Comparison of ENCODE assay signal across 8 cellular contexts in the genomic region with DNA sequence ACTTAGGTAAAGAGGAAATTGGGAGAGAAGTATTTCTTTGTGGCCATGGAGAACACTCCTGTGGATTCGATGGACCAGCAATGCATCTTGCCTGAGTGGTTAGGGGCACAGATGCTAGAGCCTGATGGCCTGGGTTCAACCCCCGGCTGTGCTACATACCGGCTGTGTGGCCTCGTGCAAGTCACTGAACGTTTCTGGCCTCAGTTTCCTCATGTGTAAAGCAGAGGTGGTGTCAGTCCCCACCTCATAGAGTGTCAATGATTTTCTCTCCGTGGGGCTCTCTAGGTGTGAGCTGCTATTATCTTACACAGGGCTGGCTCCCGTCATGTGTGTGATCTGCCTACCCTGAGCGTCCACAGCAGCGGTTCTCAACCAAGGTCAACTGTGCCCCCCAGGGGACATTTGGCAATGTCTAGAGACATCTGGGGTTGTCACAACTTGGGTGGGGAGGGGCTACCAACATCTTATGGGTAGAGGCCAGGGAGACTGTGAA. TPM values are rescaled to one million over a fixed set of nuclear protein-coding genes. Genes with fewer than 3 reads are reported as not detected.
DNase-seq lines count a peak whose midpoint lies in the region; ATAC-seq and TF ChIP-seq lines count a peak whose summit lies in the region.

No MANE protein-coding gene starts in this region.

- H3K4me2 ChIP-seq in trophoblast cell (ENCODE audit: low read length) = no peak overlapping the region

- peak overlapping the region; percentile 47 for H2BK12ac ChIP-seq in trophoblast cell (ENCODE audit: low read length)

- no peak overlapping the region for H3K9ac ChIP-seq in trophoblast cell (ENCODE audit: low read length)

- H3K23ac ChIP-seq in trophoblast cell (ENCODE audit: low read length) = no peak overlapping the region

- no peak overlapping the region for H2BK5ac ChIP-seq in trophoblast cell (ENCODE audit: low read depth, low read length, poor library complexity)

- TF ChIP-seq POLR2A in esophagus muscularis mucosa (IDR thresholded peaks at IDR 0.05; ENCODE audit: low read depth) (no peak), vagina (IDR thresholded peaks at IDR 0.05) (no peak)

- H3K79me1 ChIP-seq in trophoblast cell (ENCODE audit: low read length) = peaks cover 2% of the 10 kb centered on the region

- no peaks in the 10 kb centered on the region for H3K9me3 ChIP-seq in heart right ventricle
- H3K9me3 ChIP-seq in esophagus muscularis mucosa = no peaks in the 10 kb centered on the region
- no peaks in the 10 kb centered on the region for H3K9me3 ChIP-seq in trophoblast cell (ENCODE audit: insufficient read depth, low read depth, low read length)
- no peaks in the 10 kb centered on the region for H3K9me3 ChIP-seq in vagina

- peak in 7 of 8 donors; percentile 13 to 52 (median 24) for ATAC-seq in heart right ventricle

- 57% methylated on average over 9 of the region's 9 CpGs for WGBS in heart right ventricle, 2 donors
- 64% methylated on average over 6 of the region's 9 CpGs for WGBS in esophagus muscularis mucosa
- whole genome bisulfite sequencing in trophoblast cell (ENCODE audit: extremely low coverage, insufficient coverage, insufficient read length) = no CpG with 5 or more reads among the region's 9 CpGs

- intact Hi-C loops in heart right ventricle (cut with DNase I) (loop anchor here in 7 of 10 donors (1.0 to 10.0 kb wide), 11 partner anchors 58 to 345 kb away; a partner anchor contains a TSS), cardiac septum (cut with DNase I) (loop anchor here (2.0 to 5.0 kb wide), 4 partner anchors 61 to 269 kb away; a partner anchor contains a TSS), esophagus muscularis mucosa (cut with DNase I) (no loop called here), vagina (cut with DNase I) (loop anchor here (2.0 kb wide), 1 partner anchor 271 kb away; no protein-coding TSS in a partner anchor)

- H3K36me3 ChIP-seq in heart right ventricle (no peaks in the 10 kb centered on the region), esophagus muscularis mucosa (no peaks in the 10 kb centered on the region), trophoblast cell (ENCODE audit: control insufficient read depth in 1 of 2, insufficient read depth in 2 of 2, low read length in 2 of 2) (no peaks in the 10 kb centered on the region), vagina (no peaks in the 10 kb centered on the region)

- H4K8ac ChIP-seq in trophoblast cell (ENCODE audit: low read depth, low read length) = no peak overlapping the region

- TF ChIP-seq EP300 in esophagus muscularis mucosa (IDR thresholded peaks at IDR 0.05) = no peak

- H2AK5ac ChIP-seq in trophoblast cell (ENCODE audit: low read length) = no peak overlapping the region

- DNase-seq in heart right ventricle (no peak), cardiac septum (ENCODE audit: low spot score) (no peak), esophagus muscularis mucosa (ENCODE audit: extremely low spot score) (no peak), trophoblast cell (no peak), vagina (ENCODE audit: extremely low spot score in 2 of 2) (no peak), HCEC 1CT (no peak), foreskin fibroblast (no peak), epidermal melanocyte (ENCODE audit: insufficient read length, low spot score) (no peak)

- peak overlapping the region in 9 of 10 donors; percentile 41 to 70 (median 52) for H3K27ac ChIP-seq in heart right ventricle
- peak overlapping the region in 3 of 4 donors; percentile 39 to 50 (median 39) for H3K27ac ChIP-seq in esophagus muscularis mucosa (replicated peaks in 1 of 4)
- H3K27ac ChIP-seq in trophoblast cell (ENCODE audit: low read depth, low read length) = no peak overlapping the region
- peak overlapping the region; percentile 64 for H3K27ac ChIP-seq in vagina

- no peak overlapping the region for H3K4me3 ChIP-seq in heart right ventricle
- no peak overlapping the region for H3K4me3 ChIP-seq in esophagus muscularis mucosa
- H3K4me3 ChIP-seq in trophoblast cell (ENCODE audit: low read depth, low read length) = no peak overlapping the region
- no peak overlapping the region for H3K4me3 ChIP-seq in vagina
- no peak overlapping the region for H3K4me3 ChIP-seq in foreskin fibroblast (ENCODE audit: low read depth in 1 of 2, low read length in 2 of 2)

- no peak overlapping the region for H4K12ac ChIP-seq in trophoblast cell (ENCODE audit: low read depth, low read length)

- no peak overlapping the region for H2AFZ ChIP-seq in trophoblast cell (ENCODE audit: insufficient read depth, low read length, poor library complexity)

- H3K18ac ChIP-seq in trophoblast cell (ENCODE audit: low read length) = no peak overlapping the region

- peak overlapping the region; percentile 29 for H4K91ac ChIP-seq in trophoblast cell (ENCODE audit: low read depth, low read length)

- no peaks in the 10 kb centered on the region for H3K79me2 ChIP-seq in trophoblast cell (ENCODE audit: control insufficient read depth, insufficient read depth, low read length, poor library complexity)

- peak overlapping the region; percentile 41 for H2BK120ac ChIP-seq in trophoblast cell (ENCODE audit: insufficient read depth, low read length, poor library complexity)

- no peak for TF ChIP-seq CTCF in heart right ventricle (IDR thresholded peaks at IDR 0.05)
- no peak for TF ChIP-seq CTCF in esophagus muscularis mucosa (IDR thresholded peaks at IDR 0.05)
- TF ChIP-seq CTCF in vagina (IDR thresholded peaks at IDR 0.05) = no peak
- TF ChIP-seq CTCF in foreskin fibroblast (IDR thresholded peaks at IDR 0.05; ENCODE audit: low read depth, low read length) = no peak

- peaks cover 6 to 48% (median 22%) of the 10 kb centered on the region in 9 donors for H3K4me1 ChIP-seq in heart right ventricle
- H3K4me1 ChIP-seq in esophagus muscularis mucosa = peaks cover 13 to 42% (median 32%) of the 10 kb centered on the region in 4 donors
- no peaks in the 10 kb centered on the region for H3K4me1 ChIP-seq in trophoblast cell (ENCODE audit: control insufficient read depth in 1 of 2, insufficient read depth in 2 of 2, low read length in 2 of 2)
- H3K4me1 ChIP-seq in vagina = peaks cover 25% of the 10 kb centered on the region

- H3K27me3 ChIP-seq in heart right ventricle (no peaks in the 10 kb centered on the region), esophagus muscularis mucosa (no peaks in the 10 kb centered on the region), trophoblast cell (ENCODE audit: insufficient read depth, low read length) (no peaks in the 10 kb centered on the region), vagina (no peaks in the 10 kb centered on the region)

- H3K4ac ChIP-seq in trophoblast cell (ENCODE audit: low read depth, low read length) = no peak overlapping the region

- no peak overlapping the region for H3K14ac ChIP-seq in trophoblast cell (ENCODE audit: low read length)

RNA-seq across cellular contexts. Expression of a gene that starts 50.0 kb away (rescaled TPM):
- total RNA-seq in heart right ventricle (10 to 100 TPM; 25.2 to 40.1 (median 29.4) TPM), cardiac septum (34.2 TPM), esophagus muscularis mucosa (10 to 100 TPM; 21.2 to 49.0 (median 41.0) TPM), vagina (25.3 TPM)
- 10 to 100 TPM; 15.5 to 45.3 TPM for polyA plus RNA-seq in heart right ventricle
- polyA plus RNA-seq in trophoblast cell (2013) = 27.0 and 27.9 TPM in 2 replicates
